ENCODE assay signal across 19 cellular contexts in genomic region chr9:73543727-73544126, GRCh38.
DNase-seq lines count a peak whose midpoint lies in the region; ATAC-seq, FAIRE-seq and TF ChIP-seq lines count a peak whose summit lies in the region.
"Had no signal": no experiment of that assay in that cellular context is flagged by ENCODE, and none has a peak within 500 bp of the region (broad histone marks: within the 10 kb centered on the region; RNA-seq: fewer than 3 reads in every experiment).

No MANE protein-coding gene starts in this region.

- intact Hi-C loops in right lobe of liver (cut with DNase I) = no loop called here

- TF ChIP-seq CTCF in right lobe of liver (IDR thresholded peaks at IDR 0.05) (no peak), endothelial cell (IDR thresholded peaks at IDR 0.05; ENCODE audit: unreplicated experiment) (no peak)

- no peak overlapping the region for H3K4me3 Mint-ChIP-seq in endothelial cell (ENCODE audit: unreplicated experiment)
- H3K4me3 Mint-ChIP-seq: CD4-positive, alpha-beta memory T cell had no signal

- ATAC-seq in left lobe of liver = peak; percentile 72
- ATAC-seq in right lobe of liver = peak; percentile 68 to 86 (median 82)
- ATAC-seq in HG03469 (IDR thresholded peaks at IDR 0.05; ENCODE audit: unreplicated experiment) = no peak

- H3K4me1 Mint-ChIP-seq in endothelial cell (ENCODE audit: unreplicated experiment) = peaks cover 7% of the 10 kb centered on the region
- H3K4me1 Mint-ChIP-seq: CD4-positive, alpha-beta memory T cell had no signal

- H3K9me3 Mint-ChIP-seq in endothelial cell (ENCODE audit: unreplicated experiment) = no peaks in the 10 kb centered on the region

- H3K27me3 Mint-ChIP-seq in endothelial cell (ENCODE audit: unreplicated experiment) = no peaks in the 10 kb centered on the region
- H3K27me3 Mint-ChIP-seq: CD4-positive, alpha-beta memory T cell had no signal

- peak; percentile 13 for FAIRE-seq in G401.6 (lab: Jason Lieb, UNC)
- FAIRE-seq: A204.1, GM12892, H1 had no signal

- H3K36me3 ChIP-seq in right lobe of liver = no peaks in the 10 kb centered on the region

- H3K27me3 ChIP-seq in right lobe of liver = no peaks in the 10 kb centered on the region

- TF ChIP-seq POLR2A in right lobe of liver (IDR thresholded peaks at IDR 0.05) = no peak

- peaks cover 0 to 24% (median 7%) of the 10 kb centered on the region in 4 donors for H3K4me1 ChIP-seq in right lobe of liver

- no peaks in the 10 kb centered on the region for H3K9me3 ChIP-seq in right lobe of liver

- peak overlapping the region in 2 of 3 donors; percentile 66 to 69 for H3K27ac ChIP-seq in right lobe of liver
- H3K27ac ChIP-seq: GM23248 had no signal

- H3K36me3 Mint-ChIP-seq in endothelial cell (ENCODE audit: low read depth, unreplicated experiment) = no peaks in the 10 kb centered on the region
- H3K36me3 Mint-ChIP-seq: CD4-positive, alpha-beta memory T cell had no signal

- H3K4me3 ChIP-seq in right lobe of liver = no peak overlapping the region
- H3K4me3 ChIP-seq: GM23248 had no signal

- DNase-seq in left lobe of liver (ENCODE audit: low spot score) (no peak), right lobe of liver (no peak), AG08395 (ENCODE audit: low spot score) (no peak), endothelial cell (ENCODE audit: low spot score) (no peak)
- DNase-seq: ACHN; C1 segment of cervical spinal cord; Calu3; CD4-positive, alpha-beta memory T cell; COR-L47; DMS53; DMS79 treated with DMSO at 0.1 percent for 48 hours; GM23248; H7; HCEC 1CT had no signal

- H3K27ac Mint-ChIP-seq in endothelial cell (ENCODE audit: unreplicated experiment) = no peak overlapping the region
- H3K27ac Mint-ChIP-seq: CD4-positive, alpha-beta memory T cell had no signal
